ENCODE assay signal across 13 cellular contexts in genomic region chr16:79843631-79844043, GRCh38.
A peak's percentile ranks its signal among the peaks of the same experiment; 100 is the strongest.
DNase-seq lines count a peak whose midpoint lies in the region; ATAC-seq, FAIRE-seq and TF ChIP-seq lines count a peak whose summit lies in the region.
"Had no signal": no experiment of that assay in that cellular context is flagged by ENCODE, and none has a peak within 500 bp of the region (broad histone marks: within the 10 kb centered on the region; RNA-seq: fewer than 3 reads in every experiment).

No MANE protein-coding gene starts in this region.

- WGBS in K562 (ENCODE audit: insufficient coverage, low coverage, missing lambda C conversion rate), result 69% methylated on average over 1 of the region's 1 CpG

- H3K4me3 ChIP-seq in K562, result peak overlapping the region; percentile 14; the same call in 1 of the 2 replicates
- H3K4me3 ChIP-seq: GM23248 had no signal

- DNase-seq in K562 (ENCODE audit: extremely low read depth in 1 of 4, low spot score in 3 of 4) (no peak), cerebellar cortex (ENCODE audit: low spot score) (no peak), SKM-1 treated with dmso at 0.1 percent for 144 hours (lab: John Stamatoyannopoulos, UW; ENCODE audit: unreplicated experiment) (no peak), erythroblast (lab: John Stamatoyannopoulos, UW) (no peak)
- DNase-seq: CD8-positive, alpha-beta memory T cell; GM23248; hippocampal formation; NCI-H1105; NCI-H2227 treated with DMSO at 0.1 percent for 48 hours; PC-3 had no signal

- TF ChIP-seq RAD21 in K562 (CRISPR knock-in tag; conservative IDR thresholded peaks at IDR 0.05 in 1 of 2, IDR thresholded peaks at IDR 0.05 in 1 of 2), result no peak

- intact Hi-C loops in K562 (cut with micrococcal nuclease), result loop anchor here (2.0 to 5.0 kb wide), 3 partner anchors 25 to 129 kb away; no protein-coding TSS in a partner anchor

- H4K20me1 ChIP-seq in K562 (replicated peaks; ENCODE audit: control insufficient read depth, insufficient read depth, low read length), result no peaks in the 10 kb centered on the region

- H3K9ac ChIP-seq in K562 (ENCODE audit: insufficient read depth in 1 of 2, low read depth in 2 of 2, low read length in 2 of 2), result 0 out of 4 replicates have a peak overlapping the region, but pooled peaks of 1 of the 2 experiments have one; percentile 68
- H3K9ac ChIP-seq: GM23248 had no signal

- peaks cover 42% of the 10 kb centered on the region for H3K79me2 ChIP-seq in K562 (ENCODE audit: control insufficient read depth, insufficient read depth, low read length)

- H2AFZ ChIP-seq in K562 (ENCODE audit: low read depth, low read length), result no peak overlapping the region
- H2AFZ ChIP-seq: GM23248 had no signal

- H3K4me1 ChIP-seq in K562 (replicated peaks in 1 of 2; ENCODE audit: control insufficient read depth in 2 of 2, insufficient read depth in 2 of 2, low read length in 2 of 2), result peaks cover 11 to 34% of the 10 kb centered on the region in 2 experiments; a peak in 3 of 5 replicates

- peak; percentile 49 for ATAC-seq in GM18502 (IDR thresholded peaks at IDR 0.05; ENCODE audit: poor library complexity, unreplicated experiment)
- ATAC-seq in GM18870 (IDR thresholded peaks at IDR 0.05; ENCODE audit: unreplicated experiment), result peak; percentile 59
- peak; percentile 45 for ATAC-seq in HG03095 (IDR thresholded peaks at IDR 0.05; ENCODE audit: unreplicated experiment)
- ATAC-seq in K562, result no peak
- ATAC-seq: PC-3 had no signal

- POLR2A ChIA-PET in K562 (lab: Yijun Ruan, JAX), result interaction anchor here (0.5 to 2.7 kb wide), 5 partner anchors 10 to 266 kb away, joined by 3 to 20 read pairs (median 3); no protein-coding TSS in a partner anchor

- no peak for TF ChIP-seq CTCF in K562 (IDR thresholded peaks at IDR 0.05 in 2 of 3, conservative IDR thresholded peaks at IDR 0.05 in 1 of 3; ENCODE audit: insufficient read depth in 2 of 3, low read depth in 1 of 3, low read length in 3 of 3)

- H3K27me3 ChIP-seq in K562 (ENCODE audit: control insufficient read depth in 2 of 2, insufficient read depth in 2 of 2, low read length in 2 of 2), result no peaks in the 10 kb centered on the region

- no TSS peak for BruUV-seq in K562 (replicated peaks; lab: Mats Ljungman, UMichigan)

- H3K4me2 ChIP-seq in K562 (ENCODE audit: insufficient read depth, low read length), result peak overlapping the region; percentile 56

- H3K9me3 ChIP-seq in K562 (replicated peaks; ENCODE audit: control insufficient read depth, insufficient read depth, low read depth, low read length), result no peaks in the 10 kb centered on the region

- H3K27ac ChIP-seq in K562 (ENCODE audit: extremely low read depth, low read depth, low read length), result peak overlapping the region; percentile 75; the same call in 1 of the 3 replicates
- H3K27ac ChIP-seq: GM23248 had no signal

- TF ChIP-seq POLR2A in K562 (conservative IDR thresholded peaks at IDR 0.05), result no peak
- TF ChIP-seq POLR2A in erythroblast (IDR thresholded peaks at IDR 0.05; ENCODE audit: low read length), result no peak

- no peak for TF ChIP-seq EP300 in K562 (IDR thresholded peaks at IDR 0.05; ENCODE audit: low read length)

- no peak for FAIRE-seq in K562 (lab: Jason Lieb, UNC)

- CTCF ChIA-PET in K562 (lab: Yijun Ruan, JAX; ENCODE audit: low intra/inter-chr PET ratio), result no interaction called here

- in situ Hi-C loops in K562 (cut with MboI), result no loop called here

- no peaks in the 10 kb centered on the region for H3K36me3 ChIP-seq in K562 (ENCODE audit: control insufficient read depth, insufficient read depth, low read length)

- no peaks in the 10 kb centered on the region for H3K9me1 ChIP-seq in K562 (ENCODE audit: control insufficient read depth, insufficient read depth, low read length)

TF ChIP-seq in K562, 482 proteins besides CTCF, POLR2A, EP300 and RAD21:
- TF ChIP-seq TARDBP (IDR thresholded peaks at IDR 0.05), result no peak
- TF ChIP-seq SOX6 (IDR thresholded peaks at IDR 0.05), result 0 out of 2 replicates have a peak, but pooled peaks have one; percentile 23
- TF ChIP-seq MYC (IDR thresholded peaks at IDR 0.05; ENCODE audit: low read depth, low read length), result no peak
- peak; percentile 25; the same call in 1 of the 2 replicates for TF ChIP-seq MYC (CRISPR knock-in tag; IDR thresholded peaks at IDR 0.05; ENCODE audit: borderline replicate concordance, low read depth)
- TF ChIP-seq ZNF639 (CRISPR knock-in tag; conservative IDR thresholded peaks at IDR 0.05 in 1 of 2, IDR thresholded peaks at IDR 0.05 in 1 of 2), result 0 out of 4 replicates have a peak, but pooled peaks of 1 of the 2 experiments have one; percentile 1
- TF ChIP-seq ZNF75A (CRISPR knock-in tag; IDR thresholded peaks at IDR 0.05), result 0 out of 2 replicates have a peak, but pooled peaks have one; percentile 23
- 0 out of 2 replicates have a peak, but pooled peaks have one; percentile 16 for TF ChIP-seq VEZF1 (CRISPR knock-in tag; IDR thresholded peaks at IDR 0.05)
